In genomic region chr9:131668057-131668438, GRCh38 we compare ENCODE assay signal across 8 cellular contexts.
A peak's percentile ranks its signal among the peaks of the same experiment; 100 is the strongest.
DNase-seq lines count a peak whose midpoint lies in the region; ATAC-seq and TF ChIP-seq lines count a peak whose summit lies in the region.

No MANE protein-coding gene starts in this region.

- POLR2A ChIA-PET in naive thymus-derived CD4-positive, alpha-beta T cell (lab: Charles Lee) = interaction anchor here (0.9 to 1.9 kb wide), 5 partner anchors 9 to 77 kb away, joined by 3 to 6 read pairs (median 3); partner anchors contain the start of gene RAPGEF1

- peak overlapping the region; percentile 23 to 91 (median 75) for H3K27ac Mint-ChIP-seq in CD14-positive monocyte
- H3K27ac Mint-ChIP-seq in activated naive CD4-positive, alpha-beta T cell treated with anti-CD3 and anti-CD28 coated beads, Interleukin-2, amount 50 U/mL, for 72 hours = peak overlapping the region; percentile 99
- H3K27ac Mint-ChIP-seq in naive thymus-derived CD4-positive, alpha-beta T cell = peak overlapping the region; percentile 86 to 98 (median 94)

- H3K27me3 Mint-ChIP-seq in CD14-positive monocyte (ENCODE audit: low read depth in 3 of 3) = no peaks in the 10 kb centered on the region
- H3K27me3 Mint-ChIP-seq in naive thymus-derived CD4-positive, alpha-beta T cell = no peaks in the 10 kb centered on the region

- no peaks in the 10 kb centered on the region for H3K9me3 ChIP-seq in naive thymus-derived CD4-positive, alpha-beta T cell (ENCODE audit: control insufficient read depth in 2 of 3, low read length in 3 of 3)

- peak overlapping the region; percentile 68 for H3K27ac ChIP-seq in naive thymus-derived CD4-positive, alpha-beta T cell (ENCODE audit: low read depth, low read length)

- peak overlapping the region in 1 of 2 donors; percentile 67 for H3K4me3 Mint-ChIP-seq in CD14-positive monocyte
- H3K4me3 Mint-ChIP-seq in naive thymus-derived CD4-positive, alpha-beta T cell = peak overlapping the region; percentile 10 to 82 (median 76)

- peaks cover 56% of the 10 kb centered on the region for H3K4me1 Mint-ChIP-seq in CD14-positive monocyte
- H3K4me1 Mint-ChIP-seq in naive thymus-derived CD4-positive, alpha-beta T cell = peaks cover 53 to 98% (median 86%) of the 10 kb centered on the region in 7 donors

- CTCF ChIA-PET in naive thymus-derived CD4-positive, alpha-beta T cell (lab: Charles Lee) = interaction anchor here (1.0 to 1.5 kb wide), 2 partner anchors 8 to 18 kb away, joined by 3 read pairs; no protein-coding TSS in a partner anchor

- no peaks in the 10 kb centered on the region for H3K36me3 ChIP-seq in naive thymus-derived CD4-positive, alpha-beta T cell (ENCODE audit: control insufficient read depth in 2 of 3, insufficient read depth in 3 of 3, low read length in 3 of 3)

- DNase-seq in CD14-positive monocyte (ENCODE audit: low spot score) (no peak), anterior cingulate cortex (lab: John Stamatoyannopoulos, UW) (no peak), OCI-M2 (lab: John Stamatoyannopoulos, UW; ENCODE audit: unreplicated experiment) (no peak)
- DNase-seq in activated naive CD4-positive, alpha-beta T cell treated with anti-CD3 and anti-CD28 coated beads, Interleukin-2, amount 50 U/mL, for 72 hours (ENCODE audit: low spot score in 2 of 2) = no peak
- no peak for DNase-seq in naive thymus-derived CD4-positive, alpha-beta T cell
- DNase-seq in activated CD4-positive, CD25-positive, alpha-beta regulatory T cell (lab: John Stamatoyannopoulos, UW) = no peak

- intact Hi-C loops in CD14-positive monocyte (cut with micrococcal nuclease) = no loop called here
- intact Hi-C loops in naive thymus-derived CD4-positive, alpha-beta T cell (cut with micrococcal nuclease) = loop anchor here (1.0 to 10.0 kb wide), 11 partner anchors 10 to 273 kb away; partner anchors contain the start of gene PRRC2B (in 1 of the 2)

- TF ChIP-seq CTCF in CD14-positive monocyte (IDR thresholded peaks at IDR 0.05) = no peak

- peaks cover 59 to 77% of the 10 kb centered on the region in 2 donors for H3K4me1 ChIP-seq in naive thymus-derived CD4-positive, alpha-beta T cell (ENCODE audit: control insufficient read depth in 2 of 2, insufficient read depth in 2 of 2, low read length in 2 of 2)

- no peaks in the 10 kb centered on the region for H3K9me3 Mint-ChIP-seq in CD14-positive monocyte
- H3K9me3 Mint-ChIP-seq in activated naive CD4-positive, alpha-beta T cell treated with anti-CD3 and anti-CD28 coated beads, Interleukin-2, amount 50 U/mL, for 72 hours = no peaks in the 10 kb centered on the region
- H3K9me3 Mint-ChIP-seq in naive thymus-derived CD4-positive, alpha-beta T cell = no peaks in the 10 kb centered on the region

- peak overlapping the region; percentile 40 for H3K4me3 ChIP-seq in naive thymus-derived CD4-positive, alpha-beta T cell (ENCODE audit: low read length)

- H3K36me3 Mint-ChIP-seq in CD14-positive monocyte = peaks cover 30 to 45% of the 10 kb centered on the region in 2 donors
- H3K36me3 Mint-ChIP-seq in activated naive CD4-positive, alpha-beta T cell treated with anti-CD3 and anti-CD28 coated beads, Interleukin-2, amount 50 U/mL, for 72 hours = peaks cover 0 to 23% of the 10 kb centered on the region in 2 donors
- peaks cover 0 to 24% (median 0%) of the 10 kb centered on the region in 5 donors for H3K36me3 Mint-ChIP-seq in naive thymus-derived CD4-positive, alpha-beta T cell

- peak; percentile 20 for ATAC-seq in GM21528 (IDR thresholded peaks at IDR 0.05; ENCODE audit: low FRiP score, unreplicated experiment)
- ATAC-seq in activated naive CD4-positive, alpha-beta T cell treated with anti-CD3 and anti-CD28 coated beads, Interleukin-2, amount 50 U/mL, for 72 hours = peak in 1 of 2 donors; percentile 0
- peak; percentile 1 for ATAC-seq in naive thymus-derived CD4-positive, alpha-beta T cell
- no peak for ATAC-seq in HG02981 (IDR thresholded peaks at IDR 0.05; ENCODE audit: unreplicated experiment)

- H3K27me3 ChIP-seq in naive thymus-derived CD4-positive, alpha-beta T cell (ENCODE audit: control insufficient read depth in 2 of 2, insufficient read depth in 2 of 2, low read length in 2 of 2) = no peaks in the 10 kb centered on the region

Comparison
In these comparisons a context has a peak if more than half of its experiments do, and no peak if none do; other contexts are left out.
1. intact Hi-C loops: an anchor here in naive thymus-derived CD4-positive, alpha-beta T cell (1.0 to 10.0 kb wide); none called in CD14-positive monocyte.